Comparison of ENCODE assay signal across 9 cellular contexts in the genomic region with DNA sequence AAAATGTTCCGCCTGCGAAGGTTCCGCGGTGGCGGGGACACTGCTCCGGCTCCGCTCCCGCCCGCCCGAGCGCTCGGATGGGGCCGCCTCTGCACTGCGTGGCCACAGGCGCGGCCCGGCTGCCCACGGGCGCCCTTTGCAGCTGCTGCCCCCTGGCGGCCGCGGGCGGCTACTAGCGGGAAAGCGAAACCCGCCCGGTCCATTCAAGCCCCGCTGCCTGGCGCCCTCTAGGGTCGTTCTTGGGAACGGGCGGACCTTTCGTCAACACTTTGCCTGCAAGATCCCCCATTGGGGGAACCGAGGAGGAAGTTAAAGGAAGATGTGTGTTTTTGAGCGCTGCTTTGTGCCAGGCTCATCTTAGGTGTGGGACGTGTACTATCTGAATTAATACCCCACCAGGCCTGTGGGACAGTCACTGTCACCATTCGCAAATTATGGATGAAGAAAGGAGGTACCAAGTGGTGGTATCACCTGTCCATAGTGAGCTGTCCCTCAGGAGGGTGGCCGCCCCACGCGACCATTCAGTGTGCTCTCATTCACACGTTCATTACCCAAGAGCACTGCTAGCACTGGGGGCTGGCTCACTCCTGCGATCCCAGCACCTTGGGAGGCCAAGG. TPM values are rescaled to one million over a fixed set of nuclear protein-coding genes. Genes with fewer than 3 reads are reported as not detected.
DNase-seq lines count a peak whose midpoint lies in the region; ATAC-seq and TF ChIP-seq lines count a peak whose summit lies in the region.
"Had no signal": no experiment of that assay in that cellular context is flagged by ENCODE, and none has a peak within 500 bp of the region (broad histone marks: within the 10 kb centered on the region; RNA-seq: fewer than 3 reads in every experiment).

No MANE protein-coding gene starts in this region.

- H3K9me3 Mint-ChIP-seq in activated naive CD4-positive, alpha-beta T cell treated with anti-CD3 and anti-CD28 coated beads for 36 hours: no peaks in the 10 kb centered on the region

- peaks cover 10 to 27% of the 10 kb centered on the region in 2 experiments for H3K4me1 ChIP-seq in HCT116 (ENCODE audit: control insufficient read depth in 1 of 2, insufficient read depth in 2 of 2, low read length in 2 of 2)

- peak; percentile 99 to 100 (median 100) for TF ChIP-seq CTCF in HCT116 (IDR thresholded peaks at IDR 0.05 in 2 of 3, conservative IDR thresholded peaks at IDR 0.05 in 1 of 3; ENCODE audit: borderline replicate concordance in 1 of 3, insufficient read depth in 1 of 3, low read depth in 2 of 3, low read length in 2 of 3)

- POLR2A ChIA-PET in HCT116 (lab: Charles Lee): interaction anchor here (0.8 to 1.1 kb wide), 3 partner anchors 25 to 72 kb away, joined by 3 read pairs; a partner anchor contains a TSS

- no TSS peak for BruUV-seq in HCT116 (replicated peaks; lab: Mats Ljungman, UMichigan)

- H3K27ac Mint-ChIP-seq in activated naive CD4-positive, alpha-beta T cell treated with anti-CD3 and anti-CD28 coated beads for 36 hours: no peak overlapping the region

- no peak overlapping the region for H3K27ac ChIP-seq in HCT116 (ENCODE audit: low read depth, low read length)
- H3K27ac ChIP-seq: epithelial cell of prostate had no signal

- peak; percentile 90 for ATAC-seq in HCT116

- peak overlapping the region; percentile 62 for H2AFZ ChIP-seq in HCT116 (ENCODE audit: low read depth, low read length, poor library complexity, severe bottlenecking)

- no peak overlapping the region for H3K9ac ChIP-seq in HCT116 (ENCODE audit: low read length)

- CTCF ChIA-PET in HCT116 (lab: Charles Lee): interaction anchor here (0.6 to 5.4 kb wide), 19 partner anchors 9 to 293 kb away, joined by 3 to 56 read pairs (median 4); a partner anchor contains a TSS
- CTCF ChIA-PET in activated naive CD4-positive, alpha-beta T cell treated with anti-CD3 and anti-CD28 coated beads for 36 hours (lab: Charles Lee): interaction anchor here (0.6 to 7.5 kb wide), 28 partner anchors 9 to 300 kb away, joined by 3 to 129 read pairs (median 6); a partner anchor contains a TSS

- peak overlapping the region in 1 of 2 experiments; percentile 35; a peak in 2 of 4 replicates for H3K4me3 ChIP-seq in HCT116 (replicated peaks in 1 of 2; ENCODE audit: low read depth in 1 of 2, low read length in 2 of 2)

- peak; percentile 99 for TF ChIP-seq RAD21 in HCT116 (IDR thresholded peaks at IDR 0.05; ENCODE audit: low read depth)

- no peak for TF ChIP-seq POLR2A in HCT116 (IDR thresholded peaks at IDR 0.05; ENCODE audit: borderline replicate concordance, extremely low read depth, insufficient read depth, insufficient read length)

- H3K4me2 ChIP-seq in HCT116 (ENCODE audit: low read length): peak overlapping the region; percentile 66

- no peak overlapping the region for H3K4me3 Mint-ChIP-seq in activated naive CD4-positive, alpha-beta T cell treated with anti-CD3 and anti-CD28 coated beads for 36 hours

- no peaks in the 10 kb centered on the region for H4K20me1 ChIP-seq in HCT116 (ENCODE audit: insufficient read depth)

- no peaks in the 10 kb centered on the region for H3K9me3 ChIP-seq in HCT116 (ENCODE audit: control insufficient read depth in 1 of 2, insufficient read depth in 1 of 2, low read depth in 1 of 2, low read length in 2 of 2)

- RAD21 ChIA-PET in HCT116 (lab: Charles Lee; ENCODE audit: low non-redundant PET in 1 of 2, low total read pairs in 2 of 2, uncharacterized antibody in 2 of 2, unreplicated experiment in 2 of 2): interaction anchor here (0.6 to 1.5 kb wide), 4 partner anchors 70 to 181 kb away, joined by 3 to 6 read pairs (median 4); no protein-coding TSS in a partner anchor

- H3K27me3 Mint-ChIP-seq in activated naive CD4-positive, alpha-beta T cell treated with anti-CD3 and anti-CD28 coated beads for 36 hours (ENCODE audit: low read depth): no peaks in the 10 kb centered on the region

- H3K27me3 ChIP-seq in HCT116 (ENCODE audit: insufficient read depth, low read length): no peaks in the 10 kb centered on the region

- H3K36me3 ChIP-seq in HCT116 (ENCODE audit: control insufficient read depth in 1 of 2, insufficient read depth in 2 of 2, low read length in 2 of 2): no peaks in the 10 kb centered on the region

- H3K79me2 ChIP-seq in HCT116 (ENCODE audit: insufficient read depth, low read length): no peaks in the 10 kb centered on the region

- no peaks in the 10 kb centered on the region for H3K9me2 ChIP-seq in HCT116 (ENCODE audit: insufficient read depth)

- intact Hi-C loops in HCT116 (cut with micrococcal nuclease): loop anchor here (1.0 to 2.0 kb wide), 4 partner anchors 70 to 277 kb away; no protein-coding TSS in a partner anchor
- intact Hi-C loops in activated naive CD4-positive, alpha-beta T cell treated with anti-CD3 and anti-CD28 coated beads for 36 hours (cut with micrococcal nuclease): loop anchor here (1.0 to 5.0 kb wide), 7 partner anchors 13 to 150 kb away; a partner anchor contains a TSS

- H3K4me1 Mint-ChIP-seq in activated naive CD4-positive, alpha-beta T cell treated with anti-CD3 and anti-CD28 coated beads for 36 hours (ENCODE audit: low read depth): peaks cover 5% of the 10 kb centered on the region

- peaks cover 1% of the 10 kb centered on the region for H3K36me3 Mint-ChIP-seq in activated naive CD4-positive, alpha-beta T cell treated with anti-CD3 and anti-CD28 coated beads for 36 hours (ENCODE audit: low read depth)

- peak; percentile 90 for DNase-seq in Daoy (ENCODE audit: low read depth)
- peak; percentile 69 for DNase-seq in HCT116 (ENCODE audit: low read depth, low spot score)
- peak; percentile 81 for DNase-seq in NCI-H1105 treated with DMSO at 0.1 percent for 48 hours (lab: John Stamatoyannopoulos, UW)
- peak; percentile 57 for DNase-seq in SKM-1 treated with dmso at 0.1 percent for 144 hours (lab: John Stamatoyannopoulos, UW; ENCODE audit: unreplicated experiment)
- peak; percentile 95 for DNase-seq in activated naive CD4-positive, alpha-beta T cell treated with anti-CD3 and anti-CD28 coated beads for 36 hours
- DNase-seq in globus pallidus (ENCODE audit: low spot score): peak; percentile 63
- DNase-seq in pons (ENCODE audit: low spot score): peak; percentile 72
- peak; percentile 91 for DNase-seq in ureter (ENCODE audit: low spot score)

TF ChIP-seq in HCT116, 20 proteins besides CTCF, POLR2A, EP300 and RAD21:
- TF ChIP-seq YY1 (IDR thresholded peaks at IDR 0.05; ENCODE audit: extremely low read depth, insufficient replicate concordance, low read depth, low read length) (peak; percentile 69), JUND (IDR thresholded peaks at IDR 0.05) (no peak)

RNA-seq across cellular contexts. Expression of a gene that starts 19.4 kb away (rescaled TPM):
- 3.3 and 5.1 TPM in 2 replicates for total RNA-seq in Daoy (2014; rRNA removed; shearing (Covaris generic))
- total RNA-seq in HCT116 (2021; ENCODE audit: unreplicated experiment) (0.10 TPM), ureter (1.5 TPM)
- 0.03 TPM in 1 of 2 replicates, not detected in the other for polyA plus RNA-seq in HCT116 (2012)
- total RNA-seq in activated naive CD4-positive, alpha-beta T cell treated with anti-CD3 and anti-CD28 coated beads for 36 hours: 10 to 100 TPM; 11.3 to 15.3 TPM

RNA-seq across cellular contexts. Expression of a gene that starts 24.9 kb away (rescaled TPM):
- total RNA-seq in Daoy (2014; rRNA removed; shearing (Covaris generic)): 79.0 and 86.9 TPM in 2 replicates
- 62.4 TPM for total RNA-seq in HCT116 (2021; ENCODE audit: unreplicated experiment)
- polyA plus RNA-seq in HCT116 (2012): 54.1 and 55.1 TPM in 2 replicates
- 10 to 100 TPM; 59.6 to 60.4 TPM for total RNA-seq in activated naive CD4-positive, alpha-beta T cell treated with anti-CD3 and anti-CD28 coated beads for 36 hours
- 8.1 TPM for total RNA-seq in ureter
